9 cellular contexts compared by ENCODE assay signal in genomic region chr2:161141033-161141432, GRCh38.
DNase-seq lines count a peak whose midpoint lies in the region; ATAC-seq lines count a peak whose summit lies in the region.
"Had no signal": no experiment of that assay in that cellular context is flagged by ENCODE, and none has a peak within 500 bp of the region (broad histone marks: within the 10 kb centered on the region; RNA-seq: fewer than 3 reads in every experiment).

No MANE protein-coding gene starts in this region.

- H3K27me3 Mint-ChIP-seq in effector memory CD8-positive, alpha-beta T cell = no peaks in the 10 kb centered on the region

- H3K9me3 Mint-ChIP-seq in effector memory CD8-positive, alpha-beta T cell = no peaks in the 10 kb centered on the region

- H3K27ac Mint-ChIP-seq in effector memory CD8-positive, alpha-beta T cell = peak overlapping the region; percentile 18 to 76

- H3K4me3 Mint-ChIP-seq in effector memory CD8-positive, alpha-beta T cell = peak overlapping the region; percentile 50 to 85

- DNase-seq in effector memory CD8-positive, alpha-beta T cell = peak in 2 of 3 experiments; percentile 21 to 24
- no peak for DNase-seq in effector CD8-positive, alpha-beta T cell (lab: John Stamatoyannopoulos, UW)
- DNase-seq in DMS53 treated with DMSO at 0.1 percent for 48 hours (lab: John Stamatoyannopoulos, UW; ENCODE audit: unreplicated experiment) (no peak), NCI-H345 (lab: John Stamatoyannopoulos, UW) (no peak)
- no peak for DNase-seq in NK-92 treated with Interleukin-12 subunit alpha and Interleukin-12 subunit beta, amount 100 ng/mL, for 24 hours (lab: John Stamatoyannopoulos, UW)
- DNase-seq: substantia nigra had no signal

- H3K36me3 Mint-ChIP-seq in effector memory CD8-positive, alpha-beta T cell (ENCODE audit: insufficient read depth) = peaks cover 25% of the 10 kb centered on the region

- peaks cover 61 to 80% of the 10 kb centered on the region in 2 donors for H3K4me1 Mint-ChIP-seq in effector memory CD8-positive, alpha-beta T cell (ENCODE audit: low read depth in 2 of 2)

- peak; percentile 39 for ATAC-seq in GM18858 (IDR thresholded peaks at IDR 0.05; ENCODE audit: unreplicated experiment)
- ATAC-seq in GM21526 (IDR thresholded peaks at IDR 0.05; ENCODE audit: low FRiP score, unreplicated experiment) = peak; percentile 46
- peak; percentile 45 for ATAC-seq in HG03521 (IDR thresholded peaks at IDR 0.05; ENCODE audit: unreplicated experiment)
- ATAC-seq in effector memory CD8-positive, alpha-beta T cell (replicated peaks) = peak; percentile 23

Comparison
In these comparisons a context has a peak if more than half of its experiments do, and no peak if none do; other contexts are left out.
1. DNase-seq: peak in effector memory CD8-positive, alpha-beta T cell (2 of 3); none in effector CD8-positive, alpha-beta T cell (single experiment), DMS53 treated with DMSO at 0.1 percent for 48 hours (single experiment), NCI-H345 (single experiment) and NK-92 treated with Interleukin-12 subunit alpha and Interleukin-12 subunit beta, amount 100 ng/mL, for 24 hours (single experiment).
2. Peak in every context shown above with its lines, with median percentiles within 50 percentile points of each other: ATAC-seq.